ENCODE assay signal across 8 cellular contexts in genomic region chr12:89882051-89882450, GRCh38.
DNase-seq lines count a peak whose midpoint lies in the region; ATAC-seq and TF ChIP-seq lines count a peak whose summit lies in the region.

No MANE protein-coding gene starts in this region.

- POLR2A ChIA-PET in GM10248 (lab: Yijun Ruan, JAX), result interaction anchor here (1.0 kb wide), 1 partner anchor 18 kb away, joined by 4 read pairs; no protein-coding TSS in a partner anchor

- DNase-seq in GM10248 (ENCODE audit: extremely low spot score), result peak; percentile 39
- DNase-seq in iris pigment epithelial cell (ENCODE audit: low read depth), result peak; percentile 53
- DNase-seq in prostate gland (ENCODE audit: low spot score), result no peak
- no peak for DNase-seq in HCEC 1CT
- no peak for DNase-seq in central memory CD4-positive, alpha-beta T cell
- no peak for DNase-seq in stimulated activated CD4-positive, alpha-beta T cell treated with anti-CD3 and anti-CD28 coated beads, Interleukin-2, amount 100 ng/mL, for 48 hours

- ATAC-seq in GM21381 (IDR thresholded peaks at IDR 0.05; ENCODE audit: unreplicated experiment), result peak; percentile 42

- H3K4me3 Mint-ChIP-seq in IgD-negative memory B cell, result peak overlapping the region; percentile 36 to 90 (median 74)

- H3K27me3 ChIP-seq in prostate gland (replicated peaks; ENCODE audit: insufficient read depth), result no peaks in the 10 kb centered on the region

- H3K27ac Mint-ChIP-seq in IgD-negative memory B cell, result peak overlapping the region; percentile 95 to 98 (median 96)

- intact Hi-C loops in prostate gland (cut with DNase I), result no loop called here

- H3K4me1 Mint-ChIP-seq in IgD-negative memory B cell, result peaks cover 48 to 57% (median 51%) of the 10 kb centered on the region in 3 donors

- no peak for TF ChIP-seq POLR2A in prostate gland (IDR thresholded peaks at IDR 0.05)

- no peak overlapping the region for H3K4me3 ChIP-seq in prostate gland

- TF ChIP-seq CTCF in GM10248 (IDR thresholded peaks at IDR 0.05; ENCODE audit: control extremely low read depth, extremely low read depth, low read depth, missing control alignments) (no peak), prostate gland (IDR thresholded peaks at IDR 0.05) (no peak)

- H3K9me3 Mint-ChIP-seq in IgD-negative memory B cell, result peaks cover 0 to 6% (median 0%) of the 10 kb centered on the region in 3 donors

- no peaks in the 10 kb centered on the region for H3K36me3 Mint-ChIP-seq in IgD-negative memory B cell

- H3K9me3 ChIP-seq in prostate gland, result no peaks in the 10 kb centered on the region

- peaks cover 2% of the 10 kb centered on the region for H3K27me3 Mint-ChIP-seq in IgD-negative memory B cell

- no peak overlapping the region for H3K27ac ChIP-seq in prostate gland

- H3K4me1 ChIP-seq in prostate gland (replicated peaks), result no peaks in the 10 kb centered on the region

- H3K36me3 ChIP-seq in prostate gland, result no peaks in the 10 kb centered on the region

- CTCF ChIA-PET in GM10248 (lab: Yijun Ruan, JAX), result interaction anchor here (1.0 kb wide), 1 partner anchor 10 kb away, joined by 3 read pairs; no protein-coding TSS in a partner anchor

Comparison
In these comparisons a context has a peak if more than half of its experiments do, and no peak if none do; other contexts are left out.
1. DNase-seq: peak in GM10248 (single experiment) and iris pigment epithelial cell (single experiment); none in prostate gland (single experiment), HCEC 1CT (single experiment), central memory CD4-positive, alpha-beta T cell (single experiment) and stimulated activated CD4-positive, alpha-beta T cell treated with anti-CD3 and anti-CD28 coated beads, Interleukin-2, amount 100 ng/mL, for 48 hours (0 of 2).